Comparison of ENCODE assay signal across 13 cellular contexts in the genomic region with DNA sequence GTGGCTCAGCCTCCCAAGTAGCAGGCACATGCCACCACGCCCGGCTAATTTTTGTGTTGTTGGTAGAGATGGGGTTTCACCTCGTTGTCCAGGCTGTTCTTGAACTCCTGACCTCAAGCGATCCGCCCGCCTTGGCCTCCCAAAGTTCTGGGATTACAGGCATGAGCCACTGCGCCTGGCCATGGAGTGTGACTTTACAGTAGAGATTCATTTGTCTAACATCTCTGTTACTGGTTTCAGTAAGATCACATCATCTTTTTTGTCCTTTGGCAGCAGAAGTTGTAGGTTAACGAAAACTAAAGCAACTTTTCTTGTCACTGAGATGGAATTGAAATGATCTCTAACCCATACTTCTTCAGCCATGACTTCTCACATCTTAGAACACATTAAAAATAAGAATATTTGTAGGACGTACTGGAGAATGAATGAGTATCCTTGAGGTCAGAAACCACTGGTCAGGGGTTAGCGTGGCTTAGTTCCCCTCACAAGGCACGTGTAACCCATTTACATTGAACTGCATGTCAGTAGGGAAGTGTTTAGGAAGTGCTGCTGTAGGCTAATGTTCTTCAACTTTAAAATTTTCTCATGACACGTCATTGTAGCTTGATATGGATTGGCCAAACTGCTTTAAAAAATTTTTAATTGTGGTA.
A peak's percentile ranks its signal among the peaks of the same experiment; 100 is the strongest.
DNase-seq lines count a peak whose midpoint lies in the region; ATAC-seq and TF ChIP-seq lines count a peak whose summit lies in the region.
"Had no signal": no experiment of that assay in that cellular context is flagged by ENCODE, and none has a peak within 500 bp of the region (broad histone marks: within the 10 kb centered on the region; RNA-seq: fewer than 3 reads in every experiment).

No MANE protein-coding gene starts in this region.

- no peak overlapping the region for H3K4me3 ChIP-seq in GM12864 (ENCODE audit: low read depth, low read length)
- H3K4me3 ChIP-seq in brain microvascular endothelial cell (ENCODE audit: low read depth, low read length): no peak overlapping the region
- no peak overlapping the region for H3K4me3 ChIP-seq in Caco-2 (ENCODE audit: low read depth, low read length)
- H3K4me3 ChIP-seq in gastrocnemius medialis: no peak overlapping the region
- H3K4me3 ChIP-seq: mucosa of descending colon, upper lobe of left lung had no signal

- intact Hi-C loops in Caco-2 (cut with micrococcal nuclease; ENCODE audit: unreplicated experiment): no loop called here
- intact Hi-C loops in gastrocnemius medialis (cut with DNase I; ENCODE audit: low total_unique reads): no loop called here
- intact Hi-C loops in posterior cingulate gyrus (cut with DNase I): no loop called here

- POLR2A ChIA-PET in Caco-2 (lab: Charles Lee): no interaction called here

- H3K9me3 ChIP-seq in Caco-2 (no peaks in the 10 kb centered on the region), gastrocnemius medialis (no peaks in the 10 kb centered on the region)
- H3K9me3 ChIP-seq: mucosa of descending colon, upper lobe of left lung had no signal

- no peaks in the 10 kb centered on the region for H3K27me3 Mint-ChIP-seq in Caco-2 (ENCODE audit: insufficient read depth, unreplicated experiment)
- H3K27me3 Mint-ChIP-seq: progenitor cell of endocrine pancreas had no signal

- H3K36me3 ChIP-seq in brain microvascular endothelial cell (replicated peaks): no peaks in the 10 kb centered on the region
- H3K36me3 ChIP-seq in Caco-2 (ENCODE audit: control insufficient read depth, insufficient read depth, low read length): no peaks in the 10 kb centered on the region
- H3K36me3 ChIP-seq in gastrocnemius medialis: no peaks in the 10 kb centered on the region
- H3K36me3 ChIP-seq: upper lobe of left lung had no signal

- no peak for TF ChIP-seq POLR2A in gastrocnemius medialis (IDR thresholded peaks at IDR 0.05)

- peak overlapping the region; percentile 85 for H3K27ac ChIP-seq in brain microvascular endothelial cell
- no peak overlapping the region for H3K27ac ChIP-seq in gastrocnemius medialis

- TF ChIP-seq CTCF in GM12864 (IDR thresholded peaks at IDR 0.05; ENCODE audit: low read depth, low read length, missing control alignments): no peak
- TF ChIP-seq CTCF in brain microvascular endothelial cell (IDR thresholded peaks at IDR 0.05; ENCODE audit: low read depth, low read length, missing control alignments): no peak
- TF ChIP-seq CTCF in Caco-2 (IDR thresholded peaks at IDR 0.05; ENCODE audit: insufficient read depth in 1 of 2, low read depth in 1 of 2, low read length in 1 of 2, severe bottlenecking in 1 of 2, unreplicated experiment in 1 of 2): no peak
- no peak for TF ChIP-seq CTCF in gastrocnemius medialis (IDR thresholded peaks at IDR 0.05 in 4 of 5, conservative IDR thresholded peaks at IDR 0.05 in 1 of 5)

- CTCF ChIA-PET in Caco-2 (lab: Charles Lee): no interaction called here

- in situ Hi-C loops in brain microvascular endothelial cell (cut with HindIII; ENCODE audit: low pct_ligation_motif_present, low sequenced_read_pairs): no loop called here
- in situ Hi-C loops in gastrocnemius medialis (cut with MboI; ENCODE audit: low sequenced_read_pairs in 4 of 4): no loop called here

- H3K4me3 Mint-ChIP-seq in Caco-2 (ENCODE audit: unreplicated experiment): no peak overlapping the region

- H3K9me3 Mint-ChIP-seq in Caco-2 (ENCODE audit: unreplicated experiment): no peaks in the 10 kb centered on the region

- peaks cover 7% of the 10 kb centered on the region; the same call in 1 of the 2 replicates for H3K4me1 ChIP-seq in Caco-2
- H3K4me1 ChIP-seq in gastrocnemius medialis: peaks cover 9 to 13% of the 10 kb centered on the region in 2 donors

- H3K27ac Mint-ChIP-seq in Caco-2 (ENCODE audit: unreplicated experiment): no peak overlapping the region
- H3K27ac Mint-ChIP-seq: progenitor cell of endocrine pancreas had no signal

- ATAC-seq in GM21381 (IDR thresholded peaks at IDR 0.05; ENCODE audit: unreplicated experiment) (peak; percentile 59), HG03060 (IDR thresholded peaks at IDR 0.05; ENCODE audit: low read depth, unreplicated experiment) (peak; percentile 42), gastrocnemius medialis (no peak)
- ATAC-seq: mucosa of descending colon had no signal

- no peaks in the 10 kb centered on the region for H3K27me3 ChIP-seq in brain microvascular endothelial cell (replicated peaks)
- no peaks in the 10 kb centered on the region for H3K27me3 ChIP-seq in Caco-2 (replicated peaks; ENCODE audit: control insufficient read depth, insufficient read depth, low read length)
- H3K27me3 ChIP-seq in gastrocnemius medialis: no peaks in the 10 kb centered on the region
- H3K27me3 ChIP-seq: upper lobe of left lung had no signal

- peaks cover 25% of the 10 kb centered on the region for H3K4me1 Mint-ChIP-seq in Caco-2 (ENCODE audit: low read depth, unreplicated experiment)

- BruUV-seq in Caco-2 (replicated peaks; lab: Mats Ljungman, UMichigan): no TSS peak

- peaks cover 7% of the 10 kb centered on the region for H3K36me3 Mint-ChIP-seq in Caco-2 (ENCODE audit: insufficient read depth, unreplicated experiment)

- DNase-seq in GM12864 (ENCODE audit: low read depth) (peak; percentile 5), brain microvascular endothelial cell (no peak), Caco-2 (no peak), gastrocnemius medialis (no peak), posterior cingulate gyrus (no peak)
- DNase-seq in activated CD4-positive, alpha-beta T cell treated with anti-CD3 and anti-CD28 coated beads for 4 hours: no peak
- DNase-seq: mucosa of descending colon, NCI-H1048, SW 1271, upper lobe of left lung had no signal

Comparison
In these comparisons a context has a peak if more than half of its experiments do, and no peak if none do; other contexts are left out.
1. ATAC-seq: peak in GM21381 (single experiment) and HG03060 (single experiment); none in gastrocnemius medialis (0 of 2).